In genomic region chr12:68610435-68611093, GRCh38 we compare ENCODE assay signal across 8 cellular contexts. TPM values are rescaled to one million over a fixed set of nuclear protein-coding genes. Genes with fewer than 3 reads are reported as not detected.
A peak's percentile ranks its signal among the peaks of the same experiment; 100 is the strongest.
DNase-seq lines count a peak whose midpoint lies in the region; ATAC-seq and TF ChIP-seq lines count a peak whose summit lies in the region.

RAP1B (plus strand) TSS chr12:68610899; CDS start chr12:68648725, 37,826 bp downstream.

- peak within 1 kb of the TSS; percentile 97 for H3K27ac Mint-ChIP-seq in activated CD4-positive, alpha-beta T cell treated with anti-CD3 and anti-CD28 coated beads, Interleukin-2, amount 10 ng/mL, durations not matched to agents 7 days and 5 days

- POLR2A ChIA-PET in BJ (lab: Charles Lee) = no interaction called here
- POLR2A ChIA-PET in activated CD4-positive, alpha-beta T cell treated with anti-CD3 and anti-CD28 coated beads, Interleukin-2, amount 10 ng/mL, durations not matched to agents 7 days and 5 days (lab: Charles Lee) = interaction anchor here (0.6 to 1.0 kb wide), 2 partner anchors 128 to 226 kb away, joined by 3 to 4 read pairs; no protein-coding TSS in a partner anchor

- TF ChIP-seq CTCF in BJ (IDR thresholded peaks at IDR 0.05; ENCODE audit: insufficient read depth, low read depth, low read length) (no peak), coronary artery (IDR thresholded peaks at IDR 0.05) (no peak)

- peaks cover 42% of the 10 kb centered on the region for H3K36me3 Mint-ChIP-seq in activated CD4-positive, alpha-beta T cell treated with anti-CD3 and anti-CD28 coated beads, Interleukin-2, amount 10 ng/mL, durations not matched to agents 7 days and 5 days (ENCODE audit: low read depth)

- H3K27ac ChIP-seq in coronary artery = peak within 1 kb of the TSS; percentile 90 to 99

- peaks cover 4% of the 10 kb centered on the region; the same call in 1 of the 2 replicates for H3K36me3 ChIP-seq in BJ (ENCODE audit: control insufficient read depth, insufficient read depth, low read length)

- H3K27me3 ChIP-seq in BJ (ENCODE audit: control insufficient read depth, insufficient read depth, low read length) = no peaks in the 10 kb centered on the region

- CTCF ChIA-PET in BJ (lab: Yijun Ruan, JAX) = no interaction called here
- CTCF ChIA-PET in activated CD4-positive, alpha-beta T cell treated with anti-CD3 and anti-CD28 coated beads, Interleukin-2, amount 10 ng/mL, durations not matched to agents 7 days and 5 days (lab: Charles Lee) = interaction anchor here (0.6 to 1.9 kb wide), 6 partner anchors 15 to 255 kb away, joined by 3 to 4 read pairs (median 3); no protein-coding TSS in a partner anchor

- DNase-seq in BJ (ENCODE audit: low read depth) (peak; percentile 16), GM19240 (ENCODE audit: insufficient read length, low spot score) (peak; percentile 77), NCI-H526 (lab: John Stamatoyannopoulos, UW) (peak; percentile 71 to 93), coronary artery (ENCODE audit: low spot score) (peak; percentile 93), left kidney (ENCODE audit: low read depth, low spot score) (peak; percentile 96)
- DNase-seq in activated CD4-positive, alpha-beta T cell treated with anti-CD3 and anti-CD28 coated beads, Interleukin-2, amount 10 ng/mL, durations not matched to agents 7 days and 5 days = peak; percentile 91
- DNase-seq in stimulated activated CD4-positive, alpha-beta T cell treated with anti-CD3 and anti-CD28 coated beads, Interleukin-1b, Interleukin-23, amount 100 ng/mL, for 48 hours = peak; percentile 89

- H3K9me3 Mint-ChIP-seq in activated CD4-positive, alpha-beta T cell treated with anti-CD3 and anti-CD28 coated beads, Interleukin-2, amount 10 ng/mL, durations not matched to agents 7 days and 5 days = no peaks in the 10 kb centered on the region

- H3K4me3 Mint-ChIP-seq in activated CD4-positive, alpha-beta T cell treated with anti-CD3 and anti-CD28 coated beads, Interleukin-2, amount 10 ng/mL, durations not matched to agents 7 days and 5 days = peak within 1 kb of the TSS; percentile 93

- no peaks in the 10 kb centered on the region for H3K27me3 Mint-ChIP-seq in activated CD4-positive, alpha-beta T cell treated with anti-CD3 and anti-CD28 coated beads, Interleukin-2, amount 10 ng/mL, durations not matched to agents 7 days and 5 days

- H3K4me3 ChIP-seq in BJ (ENCODE audit: low read depth, low read length) (peak within 1 kb of the TSS; percentile 76), coronary artery (peak within 1 kb of the TSS; percentile 89)

- H3K4me1 Mint-ChIP-seq in activated CD4-positive, alpha-beta T cell treated with anti-CD3 and anti-CD28 coated beads, Interleukin-2, amount 10 ng/mL, durations not matched to agents 7 days and 5 days = peaks cover 43% of the 10 kb centered on the region

- ATAC-seq in HG03457 (IDR thresholded peaks at IDR 0.05; ENCODE audit: unreplicated experiment) = peak; percentile 82

RNA-seq across cellular contexts. Expression of gene RAP1B, which starts in this region (rescaled TPM):
- polyA plus RNA-seq in BJ (2011; rRNA removed) = 210 and 353 TPM in 2 replicates
- 67.3 and 72.9 TPM in 2 replicates for polyA minus RNA-seq in BJ (2011; rRNA and poly(A)+ RNA removed)
- 100 to 1,000 TPM; 223 to 284 TPM for total RNA-seq in activated CD4-positive, alpha-beta T cell treated with anti-CD3 and anti-CD28 coated beads, Interleukin-2, amount 10 ng/mL, durations not matched to agents 7 days and 5 days

Comparison
In these comparisons a context has a peak if more than half of its experiments do, and no peak if none do; other contexts are left out.
1. Peak in every context shown above with its lines: DNase-seq, ATAC-seq, H3K4me3 ChIP-seq and H3K27ac ChIP-seq.
2. DNase-seq: peak in every context shown above with its lines; median percentile 96 in left kidney; 93 in coronary artery; 91 in activated CD4-positive, alpha-beta T cell treated with anti-CD3 and anti-CD28 coated beads, Interleukin-2, amount 10 ng/mL, durations not matched to agents 7 days and 5 days; 89 in stimulated activated CD4-positive, alpha-beta T cell treated with anti-CD3 and anti-CD28 coated beads, Interleukin-1b, Interleukin-23, amount 100 ng/mL, for 48 hours; 82 in NCI-H526; 77 in GM19240; 16 in BJ.